In the genomic region with DNA sequence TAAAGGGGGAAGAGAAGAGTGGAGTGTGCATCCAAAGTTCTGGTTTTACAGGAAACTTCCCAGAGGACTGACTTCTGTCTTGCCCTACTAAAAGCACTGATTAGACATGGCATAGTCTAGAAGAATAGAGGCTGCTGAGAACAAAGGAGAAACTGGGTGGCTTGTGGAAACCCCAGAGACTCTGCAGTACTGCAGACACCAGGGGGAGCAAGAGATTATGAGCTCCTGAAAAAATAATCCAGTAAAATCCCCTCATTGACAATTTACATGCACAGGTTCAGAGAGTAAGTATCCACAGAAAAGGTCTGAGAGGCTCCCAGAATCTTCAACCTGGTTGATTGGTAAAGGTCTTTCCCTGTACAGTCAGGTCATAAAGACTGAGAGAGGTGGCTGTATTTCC, we compare ENCODE assay signal across 10 cellular contexts. TPM values are rescaled to one million over a fixed set of nuclear protein-coding genes. Genes with fewer than 3 reads are reported as not detected.
DNase-seq lines count a peak whose midpoint lies in the region; ATAC-seq and TF ChIP-seq lines count a peak whose summit lies in the region.
"Had no signal": no experiment of that assay in that cellular context is flagged by ENCODE, and none has a peak within 500 bp of the region (broad histone marks: within the 10 kb centered on the region; RNA-seq: fewer than 3 reads in every experiment).

No MANE protein-coding gene starts in this region.

- ATAC-seq in GM19023 (IDR thresholded peaks at IDR 0.05; ENCODE audit: unreplicated experiment) (no peak), left colon (no peak)

- no peak for TF ChIP-seq POLR2A in esophagus squamous epithelium (IDR thresholded peaks at IDR 0.05)

- H3K4me3 ChIP-seq in esophagus squamous epithelium, result no peak overlapping the region

- H3K27ac ChIP-seq in C4-2B (no peak overlapping the region), esophagus squamous epithelium (no peak overlapping the region)

- no peak for DNase-seq in GM20000 (ENCODE audit: low spot score)
- DNase-seq in SK-MEL-5 (ENCODE audit: low read depth, low spot score), result peak; percentile 41
- DNase-seq in iPS-NIHi7 (ENCODE audit: extremely low spot score), result peak; percentile 72
- DNase-seq in esophagus squamous epithelium (lab: John Stamatoyannopoulos, UW), result no peak
- DNase-seq in left colon, result no peak
- no peak for DNase-seq in OCI-M2 (lab: John Stamatoyannopoulos, UW; ENCODE audit: unreplicated experiment)
- DNase-seq: activated CD8-positive, alpha-beta memory T cell treated with anti-CD3 and anti-CD28 coated beads, Interleukin-2, amount 50 U/mL, for 4 hours had no signal

- TF ChIP-seq CTCF in C4-2B (conservative IDR thresholded peaks at IDR 0.05) (peak; percentile 34), GM20000 (IDR thresholded peaks at IDR 0.05; ENCODE audit: extremely low read depth, missing control alignments) (peak; percentile 14), esophagus squamous epithelium (IDR thresholded peaks at IDR 0.05) (peak in 1 of 6 experiments; percentile 12)

- in situ Hi-C loops in SK-MEL-5 (cut with HindIII; ENCODE audit: low pct_unique_long_range_greater_than_20kb, low sequenced_read_pairs), result no loop called here

- intact Hi-C loops in esophagus squamous epithelium (cut with DNase I), result no loop called here
- intact Hi-C loops in left colon (cut with DNase I, micrococcal nuclease), result no loop called here

- H3K9me3 ChIP-seq in esophagus squamous epithelium, result no peaks in the 10 kb centered on the region

- H3K36me3 ChIP-seq in esophagus squamous epithelium, result no peaks in the 10 kb centered on the region

- H3K4me1 ChIP-seq in esophagus squamous epithelium, result no peaks in the 10 kb centered on the region

- H3K27me3 ChIP-seq in esophagus squamous epithelium, result no peaks in the 10 kb centered on the region

RNA-seq across cellular contexts. Expression of a gene that starts 48.7 kb away (rescaled TPM):
- not detected in 2 replicates for total RNA-seq in SK-MEL-5 (2014; rRNA removed; shearing (Covaris generic))
- not detected in 2 replicates for polyA plus RNA-seq in SK-MEL-5 (2015; cell fraction: cytosol; rRNA removed)
- polyA plus RNA-seq in SK-MEL-5 (2015; cell fraction: nucleus; rRNA removed), result not detected in 2 replicates
- total RNA-seq in esophagus squamous epithelium (under 1 TPM in 1 of 4 donors, not detected in 3; under 0.01 TPM), left colon (under 1 TPM; 0.06 to 0.14 TPM)
- total RNA-seq: G401 had no signal

Comparison
In these comparisons a context has a peak if more than half of its experiments do, and no peak if none do; other contexts are left out.
1. DNase-seq: peak in SK-MEL-5 (single experiment) and iPS-NIHi7 (single experiment); none in GM20000 (single experiment), esophagus squamous epithelium (single experiment), left colon (0 of 2) and OCI-M2 (single experiment).